18 cellular contexts compared by ENCODE assay signal in the genomic region with DNA sequence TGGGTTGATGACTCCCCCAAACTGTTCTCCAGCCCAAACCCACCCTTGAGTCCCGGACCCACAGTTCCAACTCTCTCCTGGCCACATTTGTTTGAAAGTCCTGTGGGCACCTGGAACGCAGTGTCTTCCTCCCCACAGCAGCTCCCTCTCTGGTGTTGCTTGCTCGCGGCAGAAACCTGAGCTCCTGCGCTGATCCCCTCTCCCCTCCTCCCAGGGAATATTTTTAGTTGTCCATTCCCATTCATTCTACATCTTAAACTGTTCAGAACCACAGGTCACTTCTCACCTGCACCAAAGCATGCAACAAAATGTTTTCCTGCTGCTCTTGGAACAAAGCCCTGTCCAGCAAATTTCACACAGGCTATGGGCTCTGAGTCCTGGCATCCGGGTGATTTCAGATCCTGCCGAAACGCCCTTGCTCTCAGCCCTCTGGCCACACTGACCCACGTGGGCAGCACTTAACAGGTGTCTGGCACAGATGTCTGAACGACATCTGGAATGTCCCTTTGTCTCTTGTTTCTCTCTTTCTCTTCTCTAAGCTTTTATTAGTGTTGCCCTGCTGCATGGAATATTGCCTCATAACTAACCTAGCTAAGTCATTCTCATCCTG.
"Had no signal": no experiment of that assay in that cellular context is flagged by ENCODE, and none has a peak within 500 bp of the region (broad histone marks: within the 10 kb centered on the region; RNA-seq: fewer than 3 reads in every experiment).

No MANE protein-coding gene starts in this region.

- H2AFZ ChIP-seq: hepatocyte had no signal

- H3K36me3 ChIP-seq: brain microvascular endothelial cell, gastroesophageal sphincter, neutrophil had no signal

- DNase-seq: activated CD4-positive, alpha-beta T cell treated with anti-CD3 and anti-CD28 coated beads for 36 hours; activated CD8-positive, alpha-beta memory T cell treated with anti-CD3 and anti-CD28 coated beads, Interleukin-2, amount 50 U/mL, for 4 hours; activated CD8-positive, alpha-beta T cell treated with anti-CD3 and anti-CD28 coated beads for 36 hours; activated gamma-delta T cell treated with Interleukin-2 at 50 U/mL for 16 hours; activated naive CD8-positive, alpha-beta T cell treated with anti-CD3 and anti-CD28 coated beads for 36 hours; activated T-cell treated with anti-CD3 and anti-CD28 coated beads, Interleukin-2, amount 50 U/mL, for 72 hours; brain microvascular endothelial cell; effector memory CD4-positive, alpha-beta T cell; midbrain; naive thymus-derived CD4-positive, alpha-beta T cell; stimulated activated CD4-positive, alpha-beta T cell treated with anti-CD3 and anti-CD28 coated beads, Interleukin-2, amount 100 ng/mL, for 48 hours; testis had no signal

- H3K27ac Mint-ChIP-seq: activated CD4-positive, alpha-beta T cell treated with anti-CD3 and anti-CD28 coated beads for 36 hours; activated CD8-positive, alpha-beta T cell treated with anti-CD3 and anti-CD28 coated beads for 36 hours; activated naive CD8-positive, alpha-beta T cell treated with anti-CD3 and anti-CD28 coated beads for 36 hours; activated T-cell treated with anti-CD3 and anti-CD28 coated beads, Interleukin-2, amount 50 U/mL, for 72 hours; stimulated activated naive CD8-positive, alpha-beta T cell treated with anti-CD3 and anti-CD28 coated beads, Interleukin-15, Interleukin-2, amounts not matched to agents 100 ng/mL and 50 ng/mL, for 24 hours had no signal

- ATAC-seq: activated CD4-positive, alpha-beta T cell treated with anti-CD3 and anti-CD28 coated beads for 36 hours; activated CD8-positive, alpha-beta T cell treated with anti-CD3 and anti-CD28 coated beads for 36 hours; activated T-cell treated with anti-CD3 and anti-CD28 coated beads, Interleukin-2, amount 50 U/mL, for 72 hours; gastroesophageal sphincter; naive thymus-derived CD4-positive, alpha-beta T cell; sciatic nerve had no signal

- H3K4me3 Mint-ChIP-seq: activated CD4-positive, alpha-beta T cell treated with anti-CD3 and anti-CD28 coated beads for 36 hours; activated CD8-positive, alpha-beta T cell treated with anti-CD3 and anti-CD28 coated beads for 36 hours; activated naive CD8-positive, alpha-beta T cell treated with anti-CD3 and anti-CD28 coated beads for 36 hours; activated T-cell treated with anti-CD3 and anti-CD28 coated beads, Interleukin-2, amount 50 U/mL, for 72 hours; naive thymus-derived CD4-positive, alpha-beta T cell; stimulated activated naive CD8-positive, alpha-beta T cell treated with anti-CD3 and anti-CD28 coated beads, Interleukin-15, Interleukin-2, amounts not matched to agents 100 ng/mL and 50 ng/mL, for 24 hours had no signal

- H3K9me3 Mint-ChIP-seq: activated CD8-positive, alpha-beta T cell treated with anti-CD3 and anti-CD28 coated beads for 36 hours; activated naive CD8-positive, alpha-beta T cell treated with anti-CD3 and anti-CD28 coated beads for 36 hours; activated T-cell treated with anti-CD3 and anti-CD28 coated beads, Interleukin-2, amount 50 U/mL, for 72 hours; naive thymus-derived CD4-positive, alpha-beta T cell; stimulated activated naive CD8-positive, alpha-beta T cell treated with anti-CD3 and anti-CD28 coated beads, Interleukin-15, Interleukin-2, amounts not matched to agents 100 ng/mL and 50 ng/mL, for 24 hours had no signal

- H3K4me3 ChIP-seq: gastroesophageal sphincter, hepatocyte, lung, testis had no signal

- H3K4me1 ChIP-seq: gastroesophageal sphincter, testis had no signal

- H3K27ac ChIP-seq: brain microvascular endothelial cell, gastroesophageal sphincter, neutrophil, testis had no signal

- H3K4me2 ChIP-seq: hepatocyte had no signal

- H3K27me3 ChIP-seq: gastroesophageal sphincter, hepatocyte, neutrophil, testis had no signal

- H3K9me3 ChIP-seq: gastroesophageal sphincter, neutrophil, testis had no signal

- H3K79me2 ChIP-seq: hepatocyte had no signal

- H3K4me1 Mint-ChIP-seq: activated CD4-positive, alpha-beta T cell treated with anti-CD3 and anti-CD28 coated beads for 36 hours; activated naive CD8-positive, alpha-beta T cell treated with anti-CD3 and anti-CD28 coated beads for 36 hours had no signal

- H3K36me3 Mint-ChIP-seq: activated naive CD8-positive, alpha-beta T cell treated with anti-CD3 and anti-CD28 coated beads for 36 hours had no signal
